5 cellular contexts compared by ENCODE assay signal in genomic region chr1:228766788-228767187, GRCh38.
"Had no signal": no experiment of that assay in that cellular context is flagged by ENCODE, and none has a peak within 500 bp of the region (broad histone marks: within the 10 kb centered on the region; RNA-seq: fewer than 3 reads in every experiment).

No MANE protein-coding gene starts in this region.

- H3K27ac Mint-ChIP-seq: H9 had no signal

- H3K27ac ChIP-seq: GM23248 had no signal

- H3K4me3 ChIP-seq: GM23248 had no signal

- H2AFZ ChIP-seq: GM23248 had no signal

- H3K9me3 Mint-ChIP-seq: H9 had no signal

- H3K4me3 Mint-ChIP-seq: H9 had no signal

- DNase-seq: GM23248, GOT3, H9, HCEC 1CT, IMR-90 had no signal

- H3K9ac ChIP-seq: GM23248 had no signal
